ENCODE assay signal across 25 cellular contexts in genomic region chr2:238489896-238490295, GRCh38.
"Had no signal": no experiment of that assay in that cellular context is flagged by ENCODE, and none has a peak within 500 bp of the region (broad histone marks: within the 10 kb centered on the region; RNA-seq: fewer than 3 reads in every experiment).

No MANE protein-coding gene starts in this region.

- H3K27ac Mint-ChIP-seq: mesothelial cell of epicardium; natural killer cell treated with Interleukin-12 subunit alpha and Interleukin-12 subunit beta and Interleukin-15 and Interleukin-18, amount 100 ng/mL, for 72 hours; stimulated activated effector memory CD8-positive, alpha-beta T cell treated with anti-CD3 and anti-CD28 coated beads, Interleukin-12 subunit alpha, Interleukin-12 subunit beta, amount 100 ng/mL, for 72 hours had no signal

- H3K9me3 Mint-ChIP-seq: mesothelial cell of epicardium; naive B cell; natural killer cell treated with Interleukin-12 subunit alpha and Interleukin-12 subunit beta and Interleukin-15 and Interleukin-18, amount 100 ng/mL, for 72 hours; neural crest cell; stimulated activated effector memory CD8-positive, alpha-beta T cell treated with anti-CD3 and anti-CD28 coated beads, Interleukin-12 subunit alpha, Interleukin-12 subunit beta, amount 100 ng/mL, for 72 hours had no signal

- H3K27ac ChIP-seq: colonic mucosa, left lung, neutrophil, prostate gland, right atrium auricular region, thoracic aorta, tibial nerve, upper lobe of left lung had no signal

- H3K4me1 ChIP-seq: left lung, prostate gland, right atrium auricular region, upper lobe of left lung had no signal

- H3K27me3 Mint-ChIP-seq: naive B cell; natural killer cell treated with Interleukin-12 subunit alpha and Interleukin-12 subunit beta and Interleukin-15 and Interleukin-18, amount 100 ng/mL, for 72 hours had no signal

- H3K36me3 Mint-ChIP-seq: mesothelial cell of epicardium; naive B cell; natural killer cell treated with Interleukin-12 subunit alpha and Interleukin-12 subunit beta and Interleukin-15 and Interleukin-18, amount 100 ng/mL, for 72 hours; stimulated activated effector memory CD8-positive, alpha-beta T cell treated with anti-CD3 and anti-CD28 coated beads, Interleukin-12 subunit alpha, Interleukin-12 subunit beta, amount 100 ng/mL, for 72 hours had no signal

- H3K4me3 ChIP-seq: colonic mucosa, left lung, mucosa of descending colon, prostate gland, right atrium auricular region, smooth muscle cell, thoracic aorta, tibial nerve, upper lobe of left lung had no signal

- H3K4me2 ChIP-seq: smooth muscle cell had no signal

- H3K9me3 ChIP-seq: colonic mucosa, left lung, mucosa of descending colon, neutrophil, prostate gland, right atrium auricular region, thoracic aorta, tibial nerve, upper lobe of left lung had no signal

- DNase-seq: dermis blood vessel endothelial cell; effector memory CD4-positive, alpha-beta T cell; erythroblast; kidney; left lung; mesenchymal stem cell; mucosa of descending colon; naive B cell; stimulated activated CD4-positive, alpha-beta T cell treated with anti-CD3 and anti-CD28 coated beads, Interleukin-2, amount 100 ng/mL, for 24 hours; stimulated activated CD4-positive, alpha-beta T cell treated with anti-CD3 and anti-CD28 coated beads, Interleukin-4, amount 100 ng/mL, for 24 hours; stimulated activated naive CD8-positive, alpha-beta T cell treated with anti-CD3 and anti-CD28 coated beads, Interleukin-15, Interleukin-2, amounts not matched to agents 100 U/mL and 50 U/mL, for 24 hours; substantia nigra; upper lobe of left lung had no signal

- H3K36me3 ChIP-seq: colonic mucosa, left lung, neutrophil, prostate gland, right atrium auricular region, thoracic aorta, tibial nerve, upper lobe of left lung had no signal

- H3K4me3 Mint-ChIP-seq: mesothelial cell of epicardium; naive B cell; natural killer cell treated with Interleukin-12 subunit alpha and Interleukin-12 subunit beta and Interleukin-15 and Interleukin-18, amount 100 ng/mL, for 72 hours; neural crest cell; stimulated activated effector memory CD8-positive, alpha-beta T cell treated with anti-CD3 and anti-CD28 coated beads, Interleukin-12 subunit alpha, Interleukin-12 subunit beta, amount 100 ng/mL, for 72 hours had no signal

- H3K27me3 ChIP-seq: colonic mucosa, left lung, right atrium auricular region, tibial nerve, upper lobe of left lung had no signal

- ATAC-seq: left lung; mucosa of descending colon; natural killer cell treated with Interleukin-12 subunit alpha and Interleukin-12 subunit beta and Interleukin-15 and Interleukin-18, amount 100 ng/mL, for 72 hours; sciatic nerve; stimulated activated effector memory CD8-positive, alpha-beta T cell treated with anti-CD3 and anti-CD28 coated beads, Interleukin-12 subunit alpha, Interleukin-12 subunit beta, amount 100 ng/mL, for 72 hours; stimulated activated naive CD8-positive, alpha-beta T cell treated with anti-CD3 and anti-CD28 coated beads, Interleukin-15, Interleukin-2, amounts not matched to agents 100 U/mL and 50 U/mL, for 24 hours had no signal
